In genomic region chr17:47948706-47949196, GRCh38 we compare ENCODE assay signal across 8 cellular contexts. TPM values are rescaled to one million over a fixed set of nuclear protein-coding genes. Genes with fewer than 3 reads are reported as not detected.
A peak's percentile ranks its signal among the peaks of the same experiment; 100 is the strongest.
DNase-seq lines count a peak whose midpoint lies in the region; ATAC-seq, FAIRE-seq and TF ChIP-seq lines count a peak whose summit lies in the region.

No MANE protein-coding gene starts in this region.

- H3K36me3 ChIP-seq in KMS-11 (ENCODE audit: insufficient read depth) (no peaks in the 10 kb centered on the region; the same call in 1 of the 2 replicates), K562 (ENCODE audit: control insufficient read depth, insufficient read depth, low read length) (peaks cover 59% of the 10 kb centered on the region), lower lobe of right lung (peaks cover 39% of the 10 kb centered on the region)

- no TSS peak for BruUV-seq in K562 (replicated peaks; lab: Mats Ljungman, UMichigan)

- H3K4me3 ChIP-seq in AG04449 (ENCODE audit: low read depth, low read length) (no peak overlapping the region), KMS-11 (IDR thresholded peaks at IDR 0.05; ENCODE audit: insufficient read depth, low read depth, low read length) (no peak overlapping the region), K562 (no peak overlapping the region), lower lobe of right lung (peak overlapping the region; percentile 45)

- TF ChIP-seq EP300 in K562 (IDR thresholded peaks at IDR 0.05; ENCODE audit: low read length): no peak

- intact Hi-C loops in K562 (cut with micrococcal nuclease) (loop anchor here (1.0 kb wide), 2 partner anchors 22 to 70 kb away; no protein-coding TSS in a partner anchor), lower lobe of right lung (cut with DNase I) (no loop called here)

- H3K27me3 ChIP-seq in KMS-11 (ENCODE audit: insufficient read depth, low read depth) (no peaks in the 10 kb centered on the region), K562 (ENCODE audit: control insufficient read depth in 2 of 2, insufficient read depth in 2 of 2, low read length in 2 of 2) (no peaks in the 10 kb centered on the region), lower lobe of right lung (ENCODE audit: low read depth) (no peaks in the 10 kb centered on the region)

- H3K9me3 ChIP-seq in K562 (replicated peaks; ENCODE audit: control insufficient read depth, insufficient read depth, low read depth, low read length): no peaks in the 10 kb centered on the region
- no peaks in the 10 kb centered on the region for H3K9me3 ChIP-seq in lower lobe of right lung

- DNase-seq in AG04449 (ENCODE audit: low read depth, low spot score): no peak
- DNase-seq in K562 (ENCODE audit: extremely low read depth in 1 of 4, low spot score in 3 of 4): no peak
- DNase-seq in lower lobe of right lung: no peak
- no peak for DNase-seq in stimulated activated CD8-positive, alpha-beta memory T cell treated with anti-CD3 and anti-CD28 coated beads, Interleukin-4, amount 100 ng/mL, for 48 hours
- no peak for DNase-seq in stimulated activated CD4-positive, alpha-beta T cell treated with anti-CD3 and anti-CD28 coated beads, Interleukin-2, amount 100 ng/mL, for 24 hours

- H3K9me1 ChIP-seq in K562 (ENCODE audit: control insufficient read depth, insufficient read depth, low read length): no peaks in the 10 kb centered on the region

- H4K20me1 ChIP-seq in KMS-11 (ENCODE audit: insufficient read depth) (no peaks in the 10 kb centered on the region), K562 (replicated peaks; ENCODE audit: control insufficient read depth, insufficient read depth, low read length) (no peaks in the 10 kb centered on the region)

- CTCF ChIA-PET in AG04449 (lab: Yijun Ruan, JAX): interaction anchor here (0.9 to 18.9 kb wide), 33 partner anchors 9 to 192 kb away, joined by 3 to 775 read pairs (median 5); partner anchors contain the start of genes CDK5RAP3, PNPO, PRR15L and SCRN2
- CTCF ChIA-PET in K562 (lab: Yijun Ruan, JAX; ENCODE audit: low intra/inter-chr PET ratio): interaction anchor here (0.6 to 2.3 kb wide), 6 partner anchors 21 to 1004 kb away, joined by 3 to 29 read pairs (median 6); partner anchors contain the start of gene CDK5RAP3

- TF ChIP-seq RAD21 in K562 (CRISPR knock-in tag; conservative IDR thresholded peaks at IDR 0.05 in 1 of 2, IDR thresholded peaks at IDR 0.05 in 1 of 2): no peak

- WGBS in K562 (ENCODE audit: insufficient coverage, low coverage, missing lambda C conversion rate): 51% methylated on average over 5 of the region's 5 CpGs

- H3K27ac ChIP-seq in KMS-11 (no peak overlapping the region), K562 (ENCODE audit: extremely low read depth, low read depth, low read length) (no peak overlapping the region), lower lobe of right lung (no peak overlapping the region)

- no peak overlapping the region for H2AFZ ChIP-seq in KMS-11 (ENCODE audit: low read depth)
- H2AFZ ChIP-seq in K562 (ENCODE audit: low read depth, low read length): no peak overlapping the region

- H3K9ac ChIP-seq in KMS-11 (no peak overlapping the region), K562 (ENCODE audit: insufficient read depth in 1 of 2, low read depth in 2 of 2, low read length in 2 of 2) (0 out of 4 replicates have a peak overlapping the region, but pooled peaks of 1 of the 2 experiments have one; percentile 10)

- TF ChIP-seq CTCF in AG04449 (IDR thresholded peaks at IDR 0.05; ENCODE audit: insufficient read depth, low read length, missing control alignments) (peak; percentile 19), KMS-11 (conservative IDR thresholded peaks at IDR 0.05; ENCODE audit: low read depth, low read length) (no peak), K562 (IDR thresholded peaks at IDR 0.05 in 2 of 3, conservative IDR thresholded peaks at IDR 0.05 in 1 of 3; ENCODE audit: insufficient read depth in 2 of 3, low read depth in 1 of 3, low read length in 3 of 3) (no peak), lower lobe of right lung (IDR thresholded peaks at IDR 0.05) (no peak)

- no peak for TF ChIP-seq POLR2A in K562 (conservative IDR thresholded peaks at IDR 0.05)

- in situ Hi-C loops in K562 (cut with MboI): no loop called here

- H3K4me1 ChIP-seq in KMS-11 (ENCODE audit: low read depth, poor library complexity, severe bottlenecking) (peaks cover 31% of the 10 kb centered on the region), K562 (replicated peaks in 1 of 2; ENCODE audit: control insufficient read depth in 2 of 2, insufficient read depth in 2 of 2, low read length in 2 of 2) (peaks cover 9% of the 10 kb centered on the region in 2 experiments; a peak in 3 of 5 replicates), lower lobe of right lung (peaks cover 73% of the 10 kb centered on the region)

- H3K79me2 ChIP-seq in KMS-11 (ENCODE audit: insufficient read depth, low read depth): no peaks in the 10 kb centered on the region
- H3K79me2 ChIP-seq in K562 (ENCODE audit: control insufficient read depth, insufficient read depth, low read length): no peaks in the 10 kb centered on the region

- peak; percentile 10; the same call in 2 of the 3 replicates for ATAC-seq in K562
- peak; percentile 2 to 5 for ATAC-seq in lower lobe of right lung
- ATAC-seq in HG02623 (IDR thresholded peaks at IDR 0.05; ENCODE audit: unreplicated experiment): no peak
- no peak for ATAC-seq in GM19035 (IDR thresholded peaks at IDR 0.05; ENCODE audit: unreplicated experiment)

- peak; percentile 37 for FAIRE-seq in K562 (lab: Jason Lieb, UNC)

- POLR2A ChIA-PET in AG04449 (lab: Yijun Ruan, JAX): interaction anchor here (0.8 to 1.5 kb wide), 2 partner anchors 22 to 69 kb away, joined by 3 read pairs; partner anchors contain the start of gene CDK5RAP3
- POLR2A ChIA-PET in K562 (lab: Yijun Ruan, JAX): interaction anchor here (0.6 to 2.8 kb wide), 4 partner anchors 11 to 117 kb away, joined by 3 to 14 read pairs (median 4); partner anchors contain the start of genes LRRC46 and MRPL10

- H3K4me2 ChIP-seq in KMS-11 (peak overlapping the region; percentile 36; the same call in 1 of the 2 replicates), K562 (ENCODE audit: insufficient read depth, low read length) (no peak overlapping the region)

RNA-seq across cellular contexts. Expression of gene PNPO, which starts 7.4 kb away (rescaled TPM):
- 19.2 and 41.8 TPM in 2 replicates for total RNA-seq in K562 (2011; cell fraction: chromatin; rRNA removed; ENCODE audit: low replicate concordance)
- total RNA-seq in K562 (2011; cell fraction: nucleolus; rRNA removed): 21.8 and 24.3 TPM in 2 replicates
- 31.2 and 41.6 TPM in 2 replicates for total RNA-seq in K562 (2011; cell fraction: nucleoplasm; rRNA removed)
- 25.5 and 30.9 TPM in 2 replicates for total RNA-seq in K562 (2014; rRNA removed)
- total RNA-seq in K562 (2014; rRNA removed; fragmentation: Illumina TruSeq; extraction: Trizol): 27.4 and 27.7 TPM in 2 replicates
- 24.8 and 28.2 TPM in 2 replicates for total RNA-seq in K562 (2015; rRNA removed; fragmentation: Illumina TruSeq; extraction: Trizol)
- total RNA-seq in K562 (2021): 39.0 and 41.5 TPM in 2 replicates
- polyA plus RNA-seq in K562 (2011; rRNA removed): 29.2 and 35.5 TPM in 2 replicates
- 33.9 and 37.5 TPM in 2 replicates for polyA plus RNA-seq in K562 (2011; cell fraction: cytosol; rRNA removed)
- polyA plus RNA-seq in K562 (2011; cell fraction: nucleus; rRNA removed): 16.9 and 17.6 TPM in 2 replicates
- polyA plus RNA-seq in K562 (2012): 10.9 and 17.5 TPM in 2 replicates
- 29.6 and 35.5 TPM in 2 replicates for polyA plus RNA-seq in K562 (2014; fragmentation: Illumina TruSeq; extraction: Trizol)
- 10 to 100 TPM; 16.6 to 23.1 TPM for polyA plus RNA-seq in K562 (2014; fragmentation: Nextera tagmentation; extraction: Ambion mirVana)
- 23.4 and 24.9 TPM in 2 replicates for polyA plus RNA-seq in K562 (2014; rRNA removed)
- polyA minus RNA-seq in K562 (2011; rRNA and poly(A)+ RNA removed): 35.4 and 48.7 TPM in 2 replicates
- 21.9 and 29.9 TPM in 2 replicates for polyA minus RNA-seq in K562 (2011; cell fraction: cytosol; rRNA and poly(A)+ RNA removed)
- 11.6 and 16.1 TPM in 2 replicates for polyA minus RNA-seq in K562 (2011; cell fraction: nucleus; rRNA and poly(A)+ RNA removed)
- 29.2 TPM for total RNA-seq in lower lobe of right lung

RNA-seq across cellular contexts. Expression of gene PRR15L, which starts 8.9 kb away (rescaled TPM):
- total RNA-seq in K562 (2011; cell fraction: chromatin; rRNA removed; ENCODE audit: low replicate concordance): not detected in 2 replicates
- total RNA-seq in K562 (2011; cell fraction: nucleolus; rRNA removed): not detected in 2 replicates
- total RNA-seq in K562 (2011; cell fraction: nucleoplasm; rRNA removed): not detected in 2 replicates
- total RNA-seq in K562 (2014; rRNA removed) (not detected in 2 replicates), K562 (2014; rRNA removed; fragmentation: Illumina TruSeq; extraction: Trizol) (not detected in 2 replicates), K562 (2015; rRNA removed; fragmentation: Illumina TruSeq; extraction: Trizol) (not detected in 2 replicates), K562 (2021) (0.16 TPM in 1 of 2 replicates, not detected in the other), lower lobe of right lung (48.1 TPM)
- polyA plus RNA-seq in K562 (2011; rRNA removed) (not detected in 2 replicates), K562 (2014; fragmentation: Illumina TruSeq; extraction: Trizol) (not detected in 2 replicates), K562 (2014; fragmentation: Nextera tagmentation; extraction: Ambion mirVana) (under 1 TPM in 1 of 2 experiments, not detected in 1; 0.03 TPM), K562 (2014; rRNA removed) (not detected in 2 replicates)
- not detected in 2 replicates for polyA plus RNA-seq in K562 (2011; cell fraction: cytosol; rRNA removed)
- not detected in 2 replicates for polyA plus RNA-seq in K562 (2011; cell fraction: nucleus; rRNA removed)
- 0.16 and 0.17 TPM in 2 replicates for polyA plus RNA-seq in K562 (2012)
- polyA minus RNA-seq in K562 (2011; rRNA and poly(A)+ RNA removed): not detected in 2 replicates
- polyA minus RNA-seq in K562 (2011; cell fraction: cytosol; rRNA and poly(A)+ RNA removed): not detected in 2 replicates
- not detected in 2 replicates for polyA minus RNA-seq in K562 (2011; cell fraction: nucleus; rRNA and poly(A)+ RNA removed)

RNA-seq across cellular contexts. Expression of gene CDK5RAP3, which starts 22.2 kb away (rescaled TPM):
- 452 and 764 TPM in 2 replicates for total RNA-seq in K562 (2011; cell fraction: chromatin; rRNA removed; ENCODE audit: low replicate concordance)
- total RNA-seq in K562 (2011; cell fraction: nucleolus; rRNA removed): 478 and 540 TPM in 2 replicates
- total RNA-seq in K562 (2011; cell fraction: nucleoplasm; rRNA removed): 403 and 415 TPM in 2 replicates
- 85.0 and 91.5 TPM in 2 replicates for total RNA-seq in K562 (2014; rRNA removed)
- total RNA-seq in K562 (2014; rRNA removed; fragmentation: Illumina TruSeq; extraction: Trizol): 70.8 and 71.7 TPM in 2 replicates
- 67.0 and 73.7 TPM in 2 replicates for total RNA-seq in K562 (2015; rRNA removed; fragmentation: Illumina TruSeq; extraction: Trizol)
- 113 and 131 TPM in 2 replicates for total RNA-seq in K562 (2021)
- 132 and 208 TPM in 2 replicates for polyA plus RNA-seq in K562 (2011; rRNA removed)
- polyA plus RNA-seq in K562 (2011; cell fraction: cytosol; rRNA removed): 78.0 and 96.3 TPM in 2 replicates
- polyA plus RNA-seq in K562 (2011; cell fraction: nucleus; rRNA removed): 1,392 and 1,556 TPM in 2 replicates
- polyA plus RNA-seq in K562 (2012): 134 and 270 TPM in 2 replicates
- polyA plus RNA-seq in K562 (2014; fragmentation: Illumina TruSeq; extraction: Trizol): 96.7 and 100 TPM in 2 replicates
- polyA plus RNA-seq in K562 (2014; fragmentation: Nextera tagmentation; extraction: Ambion mirVana): 10 to 100 TPM; 44.2 to 73.0 TPM
- 152 and 202 TPM in 2 replicates for polyA plus RNA-seq in K562 (2014; rRNA removed)
- polyA minus RNA-seq in K562 (2011; rRNA and poly(A)+ RNA removed): 81.6 and 111 TPM in 2 replicates
- 35.1 and 37.0 TPM in 2 replicates for polyA minus RNA-seq in K562 (2011; cell fraction: cytosol; rRNA and poly(A)+ RNA removed)
- 206 and 291 TPM in 2 replicates for polyA minus RNA-seq in K562 (2011; cell fraction: nucleus; rRNA and poly(A)+ RNA removed)
- 161 TPM for total RNA-seq in lower lobe of right lung

RNA-seq across cellular contexts. Expression of gene SP2, which starts 52.7 kb away (rescaled TPM):
- total RNA-seq in K562 (2011; cell fraction: chromatin; rRNA removed; ENCODE audit: low replicate concordance): 7.1 and 12.2 TPM in 2 replicates
- total RNA-seq in K562 (2011; cell fraction: nucleolus; rRNA removed): 3.4 and 3.7 TPM in 2 replicates
- 4.2 and 9.5 TPM in 2 replicates for total RNA-seq in K562 (2011; cell fraction: nucleoplasm; rRNA removed)
- total RNA-seq in K562 (2014; rRNA removed) (2.1 and 2.8 TPM in 2 replicates), K562 (2014; rRNA removed; fragmentation: Illumina TruSeq; extraction: Trizol) (1.5 and 2.3 TPM in 2 replicates), K562 (2015; rRNA removed; fragmentation: Illumina TruSeq; extraction: Trizol) (1.4 and 1.5 TPM in 2 replicates), K562 (2021) (15.9 and 17.4 TPM in 2 replicates), lower lobe of right lung (19.4 TPM)
- polyA plus RNA-seq in K562 (2011; rRNA removed) (2.3 and 5.0 TPM in 2 replicates), K562 (2014; fragmentation: Illumina TruSeq; extraction: Trizol) (19.1 and 22.3 TPM in 2 replicates), K562 (2014; fragmentation: Nextera tagmentation; extraction: Ambion mirVana) (under 1 TPM; 0.77 to 0.88 TPM), K562 (2014; rRNA removed) (6.1 and 6.5 TPM in 2 replicates)
- polyA plus RNA-seq in K562 (2011; cell fraction: cytosol; rRNA removed): 2.4 and 4.0 TPM in 2 replicates
- 7.3 and 11.1 TPM in 2 replicates for polyA plus RNA-seq in K562 (2011; cell fraction: nucleus; rRNA removed)
- polyA plus RNA-seq in K562 (2012): 21.1 and 27.4 TPM in 2 replicates
- polyA minus RNA-seq in K562 (2011; rRNA and poly(A)+ RNA removed): 1.8 and 2.7 TPM in 2 replicates
- polyA minus RNA-seq in K562 (2011; cell fraction: cytosol; rRNA and poly(A)+ RNA removed): 5.8 and 6.6 TPM in 2 replicates
- 1.2 and 1.3 TPM in 2 replicates for polyA minus RNA-seq in K562 (2011; cell fraction: nucleus; rRNA and poly(A)+ RNA removed)

Comparison
In these comparisons a context has a peak if more than half of its experiments do, and no peak if none do; other contexts are left out.
1. ATAC-seq: peak in K562 (single experiment) and lower lobe of right lung (2 of 2); none in HG02623 (single experiment) and GM19035 (single experiment).
2. RNA of gene PRR15L, which starts 8.9 kb away (total RNA-seq): 48.1 TPM in lower lobe of right lung (single experiment); 0.16 TPM in K562; every median in the first group is over 10 times any median in the second.